Comparison of ENCODE assay signal across 15 cellular contexts in the genomic region with DNA sequence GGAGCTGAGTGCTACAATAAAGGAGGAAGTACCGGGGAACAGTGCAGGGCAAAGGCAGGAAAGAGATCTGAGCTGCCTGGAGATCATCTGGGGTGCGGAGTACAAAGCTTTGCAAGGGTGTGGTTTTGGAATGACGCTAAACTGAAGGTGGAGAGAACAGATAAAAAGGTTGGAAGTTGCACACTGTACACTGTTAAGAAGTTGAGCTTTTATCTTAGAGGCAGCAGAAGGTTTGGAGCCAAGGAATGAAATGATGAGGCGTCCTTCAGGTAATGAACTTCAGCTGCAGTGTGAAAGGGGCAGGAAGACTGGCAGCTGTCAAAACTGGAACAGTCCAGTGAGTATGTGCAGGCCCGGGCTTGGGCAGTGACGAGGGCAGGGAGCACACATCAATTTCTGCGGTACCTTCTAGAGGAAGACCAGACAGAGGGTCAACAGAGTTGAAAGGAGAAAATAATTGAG. TPM values are rescaled to one million over a fixed set of nuclear protein-coding genes. Genes with fewer than 3 reads are reported as not detected.
DNase-seq lines count a peak whose midpoint lies in the region; ATAC-seq, FAIRE-seq and TF ChIP-seq lines count a peak whose summit lies in the region.
"Had no signal": no experiment of that assay in that cellular context is flagged by ENCODE, and none has a peak within 500 bp of the region (broad histone marks: within the 10 kb centered on the region; RNA-seq: fewer than 3 reads in every experiment).

No MANE protein-coding gene starts in this region.

- H3K4me3 Mint-ChIP-seq in natural killer cell, result peak overlapping the region; percentile 41
- H3K4me3 Mint-ChIP-seq: activated CD4-positive, alpha-beta T cell treated with anti-CD3 and anti-CD28 coated beads, Interleukin-2, amount 10 ng/mL, durations not matched to agents 24 days and 14 days; GM23338 had no signal

- no peaks in the 10 kb centered on the region for H3K27me3 ChIP-seq in K562 (ENCODE audit: control insufficient read depth in 2 of 2, insufficient read depth in 2 of 2, low read length in 2 of 2)

- TF ChIP-seq RAD21 in K562 (CRISPR knock-in tag; conservative IDR thresholded peaks at IDR 0.05 in 1 of 2, IDR thresholded peaks at IDR 0.05 in 1 of 2), result no peak

- peaks cover 33 to 34% of the 10 kb centered on the region in 2 experiments; a peak in 4 of 5 replicates for H3K4me1 ChIP-seq in K562 (replicated peaks in 1 of 2; ENCODE audit: control insufficient read depth in 2 of 2, insufficient read depth in 2 of 2, low read length in 2 of 2)

- 0 out of 2 replicates have a peak overlapping the region, but pooled peaks have one; percentile 25 for H3K4me2 ChIP-seq in K562 (ENCODE audit: insufficient read depth, low read length)
- H3K4me2 ChIP-seq: GM23338 had no signal

- CTCF ChIA-PET in K562 (lab: Yijun Ruan, JAX; ENCODE audit: low intra/inter-chr PET ratio), result no interaction called here

- BruUV-seq in K562 (replicated peaks; lab: Mats Ljungman, UMichigan), result TSS peak; percentile 75

- in situ Hi-C loops in K562 (cut with MboI), result no loop called here

- H3K4me1 Mint-ChIP-seq in natural killer cell, result peaks cover 28 to 34% of the 10 kb centered on the region in 2 donors

- peak overlapping the region in 1 of 2 experiments; percentile 21; a peak in 1 of 4 replicates for H3K9ac ChIP-seq in K562 (ENCODE audit: insufficient read depth in 1 of 2, low read depth in 2 of 2, low read length in 2 of 2)

- peak; percentile 15 for DNase-seq in CMK (ENCODE audit: low read depth)
- DNase-seq in OCI-M1 (lab: John Stamatoyannopoulos, UW), result peak; percentile 73
- DNase-seq in K562 (ENCODE audit: extremely low read depth in 1 of 4, low spot score in 3 of 4), result peak; percentile 43 to 93 (median 64)
- DNase-seq in natural killer cell, result no peak
- no peak for DNase-seq in GOT3 (lab: John Stamatoyannopoulos, UW)
- DNase-seq in urothelium cell line (ENCODE audit: low spot score), result no peak
- DNase-seq in AG08396 (ENCODE audit: low spot score), result no peak
- DNase-seq: activated CD4-positive, alpha-beta T cell treated with anti-CD3 and anti-CD28 coated beads, Interleukin-2, amount 10 ng/mL, durations not matched to agents 24 days and 14 days; activated effector memory CD4-positive, alpha-beta T cell treated with anti-CD3 and anti-CD28 coated beads, Interleukin-2, amount 50 U/mL, for 16 hours; kidney glomerular epithelial cell; NCI-H2171 had no signal

- no peaks in the 10 kb centered on the region for H3K9me3 Mint-ChIP-seq in natural killer cell
- H3K9me3 Mint-ChIP-seq: activated CD4-positive, alpha-beta T cell treated with anti-CD3 and anti-CD28 coated beads, Interleukin-2, amount 10 ng/mL, durations not matched to agents 24 days and 14 days; GM23338 had no signal

- peak; percentile 97 for TF ChIP-seq EP300 in K562 (IDR thresholded peaks at IDR 0.05; ENCODE audit: low read length)

- intact Hi-C loops in K562 (cut with micrococcal nuclease) (loop anchor here (1.0 to 2.0 kb wide), 2 partner anchors 15 to 32 kb away; partner anchors contain the start of genes AIMP2 and PMS2), natural killer cell (cut with micrococcal nuclease) (no loop called here)

- FAIRE-seq in K562 (lab: Jason Lieb, UNC), result peak; percentile 97
- no peak for FAIRE-seq in urothelium cell line (lab: Jason Lieb, UNC)
- FAIRE-seq: bronchial epithelial cell, endometrium had no signal

- peaks cover 22% of the 10 kb centered on the region for H3K36me3 Mint-ChIP-seq in natural killer cell

- no peak overlapping the region for H2AFZ ChIP-seq in K562 (ENCODE audit: low read depth, low read length)
- H2AFZ ChIP-seq: GM23338 had no signal

- POLR2A ChIA-PET in K562 (lab: Yijun Ruan, JAX), result interaction anchor here (0.6 to 2.4 kb wide), 13 partner anchors 8 to 242 kb away, joined by 3 to 16 read pairs (median 6); partner anchors contain the start of genes AIMP2, PMS2 and RNF216

- WGBS in K562 (ENCODE audit: insufficient coverage, low coverage, missing lambda C conversion rate), result 3% methylated on average over 7 of the region's 7 CpGs

- H3K9me1 ChIP-seq in K562 (ENCODE audit: control insufficient read depth, insufficient read depth, low read length), result peaks cover 6% of the 10 kb centered on the region

- TF ChIP-seq POLR2A in K562 (conservative IDR thresholded peaks at IDR 0.05), result 0 out of 2 replicates have a peak, but pooled peaks have one; percentile 20

- ATAC-seq in K562 (peak; percentile 86), natural killer cell (no peak)
- ATAC-seq: GM23338 had no signal

- peaks cover 99% of the 10 kb centered on the region for H3K36me3 ChIP-seq in K562 (ENCODE audit: control insufficient read depth, insufficient read depth, low read length)

- no peak overlapping the region for H3K4me3 ChIP-seq in K562
- H3K4me3 ChIP-seq: GM23338 had no signal

- H3K27ac Mint-ChIP-seq in natural killer cell, result peak overlapping the region; percentile 39 to 90
- H3K27ac Mint-ChIP-seq: activated CD4-positive, alpha-beta T cell treated with anti-CD3 and anti-CD28 coated beads, Interleukin-2, amount 10 ng/mL, durations not matched to agents 24 days and 14 days; GM23338 had no signal

- H4K20me1 ChIP-seq in K562 (replicated peaks; ENCODE audit: control insufficient read depth, insufficient read depth, low read length), result peaks cover 17% of the 10 kb centered on the region

- H3K27me3 Mint-ChIP-seq in natural killer cell (ENCODE audit: low read depth in 2 of 2), result no peaks in the 10 kb centered on the region
- H3K27me3 Mint-ChIP-seq: activated CD4-positive, alpha-beta T cell treated with anti-CD3 and anti-CD28 coated beads, Interleukin-2, amount 10 ng/mL, durations not matched to agents 24 days and 14 days had no signal

- H3K9me3 ChIP-seq in K562 (replicated peaks; ENCODE audit: control insufficient read depth, insufficient read depth, low read depth, low read length), result no peaks in the 10 kb centered on the region

- H3K27ac ChIP-seq in K562 (ENCODE audit: extremely low read depth, low read depth, low read length), result peak overlapping the region; percentile 74
- H3K27ac ChIP-seq: HL-60 had no signal

- TF ChIP-seq CTCF in K562 (IDR thresholded peaks at IDR 0.05 in 2 of 3, conservative IDR thresholded peaks at IDR 0.05 in 1 of 3; ENCODE audit: insufficient read depth in 2 of 3, low read depth in 1 of 3, low read length in 3 of 3), result no peak
- no peak for TF ChIP-seq CTCF in natural killer cell (IDR thresholded peaks at IDR 0.05)

- H3K79me2 ChIP-seq in K562 (ENCODE audit: control insufficient read depth, insufficient read depth, low read length), result peaks cover 20% of the 10 kb centered on the region; the same call in 1 of the 3 replicates

RNA-seq across cellular contexts. Expression of gene ANKRD61, which starts 7.2 kb away (rescaled TPM):
- not detected in 2 replicates for total RNA-seq in K562 (2011; cell fraction: chromatin; rRNA removed; ENCODE audit: low replicate concordance)
- not detected in 2 replicates for total RNA-seq in K562 (2011; cell fraction: nucleolus; rRNA removed)
- total RNA-seq in K562 (2011; cell fraction: nucleoplasm; rRNA removed), result not detected in 2 replicates
- total RNA-seq in K562 (2014; rRNA removed), result not detected in 2 replicates
- total RNA-seq in K562 (2014; rRNA removed; fragmentation: Illumina TruSeq; extraction: Trizol), result not detected in 2 replicates
- not detected in 2 replicates for total RNA-seq in K562 (2015; rRNA removed; fragmentation: Illumina TruSeq; extraction: Trizol)
- not detected in 2 replicates for total RNA-seq in K562 (2021)
- 0.10 TPM in 1 of 2 replicates, not detected in the other for polyA plus RNA-seq in K562 (2011; rRNA removed)
- polyA plus RNA-seq in K562 (2011; cell fraction: cytosol; rRNA removed), result 0.04 TPM in 2 replicates
- polyA plus RNA-seq in K562 (2011; cell fraction: nucleus; rRNA removed), result 0.17 TPM in 1 of 2 replicates, not detected in the other
- polyA plus RNA-seq in K562 (2012), result 0.59 and 1.0 TPM in 2 replicates
- polyA plus RNA-seq in K562 (2014; fragmentation: Illumina TruSeq; extraction: Trizol), result 0.09 and 0.12 TPM in 2 replicates
- under 1 TPM; 0.08 to 0.11 TPM for polyA plus RNA-seq in K562 (2014; fragmentation: Nextera tagmentation; extraction: Ambion mirVana)
- not detected in 2 replicates for polyA plus RNA-seq in K562 (2014; rRNA removed)
- not detected in 2 replicates for polyA minus RNA-seq in K562 (2011; rRNA and poly(A)+ RNA removed)
- polyA minus RNA-seq in K562 (2011; cell fraction: cytosol; rRNA and poly(A)+ RNA removed), result not detected in 2 replicates
- polyA minus RNA-seq in K562 (2011; cell fraction: nucleus; rRNA and poly(A)+ RNA removed), result not detected in 2 replicates
- not detected for total RNA-seq in natural killer cell

RNA-seq across cellular contexts. Expression of gene AIMP2, which starts 14.9 kb away (rescaled TPM):
- total RNA-seq in K562 (2011; cell fraction: chromatin; rRNA removed; ENCODE audit: low replicate concordance), result 17.5 and 24.0 TPM in 2 replicates
- total RNA-seq in K562 (2011; cell fraction: nucleolus; rRNA removed), result 26.6 and 32.2 TPM in 2 replicates
- 28.0 and 29.7 TPM in 2 replicates for total RNA-seq in K562 (2011; cell fraction: nucleoplasm; rRNA removed)
- total RNA-seq in K562 (2014; rRNA removed), result 83.5 and 84.9 TPM in 2 replicates
- 47.2 and 51.8 TPM in 2 replicates for total RNA-seq in K562 (2014; rRNA removed; fragmentation: Illumina TruSeq; extraction: Trizol)
- 66.4 and 67.0 TPM in 2 replicates for total RNA-seq in K562 (2015; rRNA removed; fragmentation: Illumina TruSeq; extraction: Trizol)
- total RNA-seq in K562 (2021), result 62.5 and 65.8 TPM in 2 replicates
- 57.8 and 69.3 TPM in 2 replicates for polyA plus RNA-seq in K562 (2011; rRNA removed)
- 79.2 and 95.7 TPM in 2 replicates for polyA plus RNA-seq in K562 (2011; cell fraction: cytosol; rRNA removed)
- polyA plus RNA-seq in K562 (2011; cell fraction: nucleus; rRNA removed), result 23.6 and 26.8 TPM in 2 replicates
- polyA plus RNA-seq in K562 (2012), result 44.7 and 52.9 TPM in 2 replicates
- 57.6 and 70.8 TPM in 2 replicates for polyA plus RNA-seq in K562 (2014; fragmentation: Illumina TruSeq; extraction: Trizol)
- polyA plus RNA-seq in K562 (2014; fragmentation: Nextera tagmentation; extraction: Ambion mirVana), result 10 to 100 TPM; 47.5 to 63.5 TPM
- 65.7 and 73.7 TPM in 2 replicates for polyA plus RNA-seq in K562 (2014; rRNA removed)
- 48.0 and 62.2 TPM in 2 replicates for polyA minus RNA-seq in K562 (2011; rRNA and poly(A)+ RNA removed)
- 42.0 and 45.0 TPM in 2 replicates for polyA minus RNA-seq in K562 (2011; cell fraction: cytosol; rRNA and poly(A)+ RNA removed)
- 17.5 and 27.1 TPM in 2 replicates for polyA minus RNA-seq in K562 (2011; cell fraction: nucleus; rRNA and poly(A)+ RNA removed)
- total RNA-seq in natural killer cell, result 10 to 100 TPM in 1 of 3 donors, 1 to 10 TPM in 2; 7.2 to 11.1 (median 8.1) TPM

RNA-seq across cellular contexts. Expression of gene PMS2, which starts 15.2 kb away (rescaled TPM):
- total RNA-seq in K562 (2011; cell fraction: chromatin; rRNA removed; ENCODE audit: low replicate concordance), result 31.4 and 52.9 TPM in 2 replicates
- total RNA-seq in K562 (2011; cell fraction: nucleolus; rRNA removed), result 18.7 and 19.1 TPM in 2 replicates
- 23.8 and 24.4 TPM in 2 replicates for total RNA-seq in K562 (2011; cell fraction: nucleoplasm; rRNA removed)
- total RNA-seq in K562 (2014; rRNA removed) (13.4 and 17.8 TPM in 2 replicates), K562 (2014; rRNA removed; fragmentation: Illumina TruSeq; extraction: Trizol) (21.9 and 23.2 TPM in 2 replicates), K562 (2015; rRNA removed; fragmentation: Illumina TruSeq; extraction: Trizol) (24.9 and 27.6 TPM in 2 replicates), K562 (2021) (17.4 and 17.9 TPM in 2 replicates), natural killer cell (10 to 100 TPM; 13.2 to 17.3 (median 15.6) TPM)
- polyA plus RNA-seq in K562 (2011; rRNA removed) (16.2 and 16.5 TPM in 2 replicates), K562 (2014; fragmentation: Illumina TruSeq; extraction: Trizol) (16.3 and 20.0 TPM in 2 replicates), K562 (2014; fragmentation: Nextera tagmentation; extraction: Ambion mirVana) (1 to 10 TPM; 4.9 to 6.5 TPM), K562 (2014; rRNA removed) (12.2 and 12.6 TPM in 2 replicates)
- polyA plus RNA-seq in K562 (2011; cell fraction: cytosol; rRNA removed), result 6.4 and 10.0 TPM in 2 replicates
- polyA plus RNA-seq in K562 (2011; cell fraction: nucleus; rRNA removed), result 11.3 and 12.9 TPM in 2 replicates
- 11.6 and 13.7 TPM in 2 replicates for polyA plus RNA-seq in K562 (2012)
- 27.2 and 27.6 TPM in 2 replicates for polyA minus RNA-seq in K562 (2011; rRNA and poly(A)+ RNA removed)
- polyA minus RNA-seq in K562 (2011; cell fraction: cytosol; rRNA and poly(A)+ RNA removed), result 11.7 and 12.6 TPM in 2 replicates
- 7.4 and 15.4 TPM in 2 replicates for polyA minus RNA-seq in K562 (2011; cell fraction: nucleus; rRNA and poly(A)+ RNA removed)

RNA-seq across cellular contexts. Expression of gene EIF2AK1, which starts 35.0 kb away (rescaled TPM):
- total RNA-seq in K562 (2011; cell fraction: chromatin; rRNA removed; ENCODE audit: low replicate concordance), result 242 and 302 TPM in 2 replicates
- 102 and 107 TPM in 2 replicates for total RNA-seq in K562 (2011; cell fraction: nucleolus; rRNA removed)
- total RNA-seq in K562 (2011; cell fraction: nucleoplasm; rRNA removed), result 134 and 136 TPM in 2 replicates
- total RNA-seq in K562 (2014; rRNA removed), result 213 and 429 TPM in 2 replicates
- 53.4 and 63.1 TPM in 2 replicates for total RNA-seq in K562 (2014; rRNA removed; fragmentation: Illumina TruSeq; extraction: Trizol)
- total RNA-seq in K562 (2015; rRNA removed; fragmentation: Illumina TruSeq; extraction: Trizol), result 39.1 and 42.2 TPM in 2 replicates
- total RNA-seq in K562 (2021), result 148 and 160 TPM in 2 replicates
- 145 and 147 TPM in 2 replicates for polyA plus RNA-seq in K562 (2011; rRNA removed)
- polyA plus RNA-seq in K562 (2011; cell fraction: cytosol; rRNA removed), result 125 and 126 TPM in 2 replicates
- 165 and 175 TPM in 2 replicates for polyA plus RNA-seq in K562 (2011; cell fraction: nucleus; rRNA removed)
- polyA plus RNA-seq in K562 (2012), result 87.1 and 139 TPM in 2 replicates
- polyA plus RNA-seq in K562 (2014; fragmentation: Illumina TruSeq; extraction: Trizol), result 125 and 149 TPM in 2 replicates
- 10 to 100 TPM; 28.8 to 42.3 TPM for polyA plus RNA-seq in K562 (2014; fragmentation: Nextera tagmentation; extraction: Ambion mirVana)
- polyA plus RNA-seq in K562 (2014; rRNA removed), result 142 and 180 TPM in 2 replicates
- 165 and 204 TPM in 2 replicates for polyA minus RNA-seq in K562 (2011; rRNA and poly(A)+ RNA removed)
- 74.7 and 86.0 TPM in 2 replicates for polyA minus RNA-seq in K562 (2011; cell fraction: cytosol; rRNA and poly(A)+ RNA removed)
- 75.7 and 122 TPM in 2 replicates for polyA minus RNA-seq in K562 (2011; cell fraction: nucleus; rRNA and poly(A)+ RNA removed)
- total RNA-seq in natural killer cell, result 10 to 100 TPM; 77.8 to 85.7 (median 85.1) TPM

RNA-seq across cellular contexts. Expression of gene RSPH10B, which starts 53.5 kb away (rescaled TPM):
- 0.63 and 1.3 TPM in 2 replicates for total RNA-seq in K562 (2011; cell fraction: chromatin; rRNA removed; ENCODE audit: low replicate concordance)
- not detected in 2 replicates for total RNA-seq in K562 (2011; cell fraction: nucleolus; rRNA removed)
- total RNA-seq in K562 (2011; cell fraction: nucleoplasm; rRNA removed), result 0.15 TPM in 1 of 2 replicates, not detected in the other
- total RNA-seq in K562 (2014; rRNA removed), result 0.12 TPM in 1 of 2 replicates, not detected in the other
- total RNA-seq in K562 (2014; rRNA removed; fragmentation: Illumina TruSeq; extraction: Trizol), result not detected in 2 replicates
- total RNA-seq in K562 (2015; rRNA removed; fragmentation: Illumina TruSeq; extraction: Trizol), result 0.38 TPM in 1 of 2 replicates, not detected in the other
- not detected in 2 replicates for total RNA-seq in K562 (2021)
- 0.03 TPM in 1 of 2 replicates, not detected in the other for polyA plus RNA-seq in K562 (2011; rRNA removed)
- polyA plus RNA-seq in K562 (2011; cell fraction: cytosol; rRNA removed), result 0.41 TPM in 1 of 2 replicates, not detected in the other
- polyA plus RNA-seq in K562 (2011; cell fraction: nucleus; rRNA removed), result not detected in 2 replicates
- polyA plus RNA-seq in K562 (2012), result 0.03 and 0.07 TPM in 2 replicates
- polyA plus RNA-seq in K562 (2014; fragmentation: Illumina TruSeq; extraction: Trizol), result 0.07 and 0.09 TPM in 2 replicates
- polyA plus RNA-seq in K562 (2014; fragmentation: Nextera tagmentation; extraction: Ambion mirVana), result under 1 TPM in 1 of 2 experiments, not detected in 1; 0.01 TPM
- polyA plus RNA-seq in K562 (2014; rRNA removed), result not detected in 2 replicates
- polyA minus RNA-seq in K562 (2011; rRNA and poly(A)+ RNA removed), result not detected in 2 replicates
- polyA minus RNA-seq in K562 (2011; cell fraction: cytosol; rRNA and poly(A)+ RNA removed), result not detected in 2 replicates
- 0.33 TPM in 1 of 2 replicates, not detected in the other for polyA minus RNA-seq in K562 (2011; cell fraction: nucleus; rRNA and poly(A)+ RNA removed)
- not detected for total RNA-seq in natural killer cell
- total RNA-seq: bronchial epithelial cell had no signal

Comparison
In these comparisons a context has a peak if more than half of its experiments do, and no peak if none do; other contexts are left out.
1. DNase-seq: peak in CMK (single experiment), OCI-M1 (single experiment) and K562 (4 of 4); none in natural killer cell (single experiment), GOT3 (single experiment), urothelium cell line (single experiment) and AG08396 (single experiment).